1 cellular context compared by ENCODE assay signal in genomic region chr5:112707187-112708179, GRCh38.
TF ChIP-seq lines count a peak whose summit lies in the region.

No MANE protein-coding gene starts in this region.

TF ChIP-seq in WTC11, 78 proteins besides CTCF, POLR2A, EP300 and RAD21 (continued from another document and continues in another):
- TF ChIP-seq JAZF1 (CRISPR knock-in tag; IDR thresholded peaks at IDR 0.05) (no peak), NFATC4 (CRISPR knock-in tag; IDR thresholded peaks at IDR 0.05) (no peak), NR3C1 (CRISPR knock-in tag; conservative IDR thresholded peaks at IDR 0.05; ENCODE audit: low read depth) (no peak), HMGA2 (CRISPR knock-in tag; IDR thresholded peaks at IDR 0.05) (no peak), ELF4 (CRISPR knock-in tag; IDR thresholded peaks at IDR 0.05; ENCODE audit: low read depth) (no peak), MAX (CRISPR knock-in tag; IDR thresholded peaks at IDR 0.05) (peak; percentile 42; the same call in 1 of the 2 replicates), NR2C2 (CRISPR knock-in tag; IDR thresholded peaks at IDR 0.05) (no peak), TEAD1 (CRISPR knock-in tag; IDR thresholded peaks at IDR 0.05) (peak; percentile 67), OVOL2 (CRISPR knock-in tag; IDR thresholded peaks at IDR 0.05; ENCODE audit: borderline replicate concordance) (no peak), SP1 (CRISPR knock-in tag; conservative IDR thresholded peaks at IDR 0.05) (peak; percentile 64), ATF1 (CRISPR knock-in tag; IDR thresholded peaks at IDR 0.05) (no peak), ZNF121 (CRISPR knock-in tag; IDR thresholded peaks at IDR 0.05) (peak; percentile 100), TEAD4 (CRISPR knock-in tag; IDR thresholded peaks at IDR 0.05) (0 out of 2 replicates have a peak, but pooled peaks have one; percentile 24), KAT7 (CRISPR knock-in tag; IDR thresholded peaks at IDR 0.05; ENCODE audit: borderline replicate concordance) (peak; percentile 82; the same call in 1 of the 2 replicates), ZNF423 (CRISPR knock-in tag; IDR thresholded peaks at IDR 0.05) (no peak), RORB (CRISPR knock-in tag; IDR thresholded peaks at IDR 0.05) (no peak), ZBTB21 (CRISPR knock-in tag; IDR thresholded peaks at IDR 0.05; ENCODE audit: borderline replicate concordance) (no peak), PREB (CRISPR knock-in tag; IDR thresholded peaks at IDR 0.05; ENCODE audit: borderline replicate concordance) (peak; percentile 89), AR (CRISPR knock-in tag; IDR thresholded peaks at IDR 0.05) (no peak), MXD4 (CRISPR knock-in tag; IDR thresholded peaks at IDR 0.05; ENCODE audit: borderline replicate concordance) (no peak), SMAD3 (CRISPR knock-in tag; IDR thresholded peaks at IDR 0.05; ENCODE audit: borderline replicate concordance) (no peak), ZNF281 (CRISPR knock-in tag; IDR thresholded peaks at IDR 0.05) (peak; percentile 36; the same call in 1 of the 2 replicates), CBFB (CRISPR knock-in tag; IDR thresholded peaks at IDR 0.05; ENCODE audit: low read depth) (no peak; the same call in 1 of the 2 replicates), SOX15 (CRISPR knock-in tag; IDR thresholded peaks at IDR 0.05) (no peak), ZSCAN18 (CRISPR knock-in tag; IDR thresholded peaks at IDR 0.05) (no peak), ZNF232 (CRISPR knock-in tag; IDR thresholded peaks at IDR 0.05) (no peak), GTF2I (CRISPR knock-in tag; conservative IDR thresholded peaks at IDR 0.05) (no peak)
- TF ChIP-seq, protein P1, sequence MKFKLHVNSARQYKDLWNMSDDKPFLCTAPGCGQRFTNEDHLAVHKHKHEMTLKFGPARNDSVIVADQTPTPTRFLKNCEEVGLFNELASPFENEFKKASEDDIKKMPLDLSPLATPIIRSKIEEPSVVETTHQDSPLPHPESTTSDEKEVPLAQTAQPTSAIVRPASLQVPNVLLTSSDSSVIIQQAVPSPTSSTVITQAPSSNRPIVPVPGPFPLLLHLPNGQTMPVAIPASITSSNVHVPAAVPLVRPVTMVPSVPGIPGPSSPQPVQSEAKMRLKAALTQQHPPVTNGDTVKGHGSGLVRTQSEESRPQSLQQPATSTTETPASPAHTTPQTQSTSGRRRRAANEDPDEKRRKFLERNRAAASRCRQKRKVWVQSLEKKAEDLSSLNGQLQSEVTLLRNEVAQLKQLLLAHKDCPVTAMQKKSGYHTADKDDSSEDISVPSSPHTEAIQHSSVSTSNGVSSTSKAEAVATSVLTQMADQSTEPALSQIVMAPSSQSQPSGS (CRISPR knock-in tag; IDR thresholded peaks at IDR 0.05; ENCODE audit: borderline replicate concordance, low read depth), result no peak
- TF ChIP-seq, protein P2, sequence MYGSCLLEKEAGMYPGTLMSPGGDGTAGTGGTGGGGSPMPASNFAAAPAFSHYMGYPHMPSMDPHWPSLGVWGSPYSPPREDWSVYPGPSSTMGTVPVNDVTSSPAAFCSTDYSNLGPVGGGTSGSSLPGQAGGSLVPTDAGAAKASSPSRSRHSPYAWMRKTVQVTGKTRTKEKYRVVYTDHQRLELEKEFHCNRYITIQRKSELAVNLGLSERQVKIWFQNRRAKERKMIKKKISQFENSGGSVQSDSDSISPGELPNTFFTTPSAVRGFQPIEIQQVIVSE (CRISPR knock-in tag; IDR thresholded peaks at IDR 0.05; ENCODE audit: borderline replicate concordance), result no peak
- TF ChIP-seq, protein P3, sequence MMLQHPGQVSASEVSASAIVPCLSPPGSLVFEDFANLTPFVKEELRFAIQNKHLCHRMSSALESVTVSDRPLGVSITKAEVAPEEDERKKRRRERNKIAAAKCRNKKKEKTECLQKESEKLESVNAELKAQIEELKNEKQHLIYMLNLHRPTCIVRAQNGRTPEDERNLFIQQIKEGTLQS (CRISPR knock-in tag; conservative IDR thresholded peaks at IDR 0.05), result no peak
- TF ChIP-seq, protein P4, sequence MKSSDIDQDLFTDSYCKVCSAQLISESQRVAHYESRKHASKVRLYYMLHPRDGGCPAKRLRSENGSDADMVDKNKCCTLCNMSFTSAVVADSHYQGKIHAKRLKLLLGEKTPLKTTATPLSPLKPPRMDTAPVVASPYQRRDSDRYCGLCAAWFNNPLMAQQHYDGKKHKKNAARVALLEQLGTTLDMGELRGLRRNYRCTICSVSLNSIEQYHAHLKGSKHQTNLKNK (CRISPR knock-in tag; IDR thresholded peaks at IDR 0.05), result no peak
- TF ChIP-seq, protein P5, sequence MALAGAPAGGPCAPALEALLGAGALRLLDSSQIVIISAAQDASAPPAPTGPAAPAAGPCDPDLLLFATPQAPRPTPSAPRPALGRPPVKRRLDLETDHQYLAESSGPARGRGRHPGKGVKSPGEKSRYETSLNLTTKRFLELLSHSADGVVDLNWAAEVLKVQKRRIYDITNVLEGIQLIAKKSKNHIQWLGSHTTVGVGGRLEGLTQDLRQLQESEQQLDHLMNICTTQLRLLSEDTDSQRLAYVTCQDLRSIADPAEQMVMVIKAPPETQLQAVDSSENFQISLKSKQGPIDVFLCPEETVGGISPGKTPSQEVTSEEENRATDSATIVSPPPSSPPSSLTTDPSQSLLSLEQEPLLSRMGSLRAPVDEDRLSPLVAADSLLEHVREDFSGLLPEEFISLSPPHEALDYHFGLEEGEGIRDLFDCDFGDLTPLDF (CRISPR knock-in tag; IDR thresholded peaks at IDR 0.05), result no peak
- TF ChIP-seq, protein P6, sequence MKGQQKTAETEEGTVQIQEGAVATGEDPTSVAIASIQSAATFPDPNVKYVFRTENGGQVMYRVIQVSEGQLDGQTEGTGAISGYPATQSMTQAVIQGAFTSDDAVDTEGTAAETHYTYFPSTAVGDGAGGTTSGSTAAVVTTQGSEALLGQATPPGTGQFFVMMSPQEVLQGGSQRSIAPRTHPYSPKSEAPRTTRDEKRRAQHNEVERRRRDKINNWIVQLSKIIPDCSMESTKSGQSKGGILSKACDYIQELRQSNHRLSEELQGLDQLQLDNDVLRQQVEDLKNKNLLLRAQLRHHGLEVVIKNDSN (CRISPR knock-in tag; IDR thresholded peaks at IDR 0.05), result no peak
- TF ChIP-seq, protein P7, sequence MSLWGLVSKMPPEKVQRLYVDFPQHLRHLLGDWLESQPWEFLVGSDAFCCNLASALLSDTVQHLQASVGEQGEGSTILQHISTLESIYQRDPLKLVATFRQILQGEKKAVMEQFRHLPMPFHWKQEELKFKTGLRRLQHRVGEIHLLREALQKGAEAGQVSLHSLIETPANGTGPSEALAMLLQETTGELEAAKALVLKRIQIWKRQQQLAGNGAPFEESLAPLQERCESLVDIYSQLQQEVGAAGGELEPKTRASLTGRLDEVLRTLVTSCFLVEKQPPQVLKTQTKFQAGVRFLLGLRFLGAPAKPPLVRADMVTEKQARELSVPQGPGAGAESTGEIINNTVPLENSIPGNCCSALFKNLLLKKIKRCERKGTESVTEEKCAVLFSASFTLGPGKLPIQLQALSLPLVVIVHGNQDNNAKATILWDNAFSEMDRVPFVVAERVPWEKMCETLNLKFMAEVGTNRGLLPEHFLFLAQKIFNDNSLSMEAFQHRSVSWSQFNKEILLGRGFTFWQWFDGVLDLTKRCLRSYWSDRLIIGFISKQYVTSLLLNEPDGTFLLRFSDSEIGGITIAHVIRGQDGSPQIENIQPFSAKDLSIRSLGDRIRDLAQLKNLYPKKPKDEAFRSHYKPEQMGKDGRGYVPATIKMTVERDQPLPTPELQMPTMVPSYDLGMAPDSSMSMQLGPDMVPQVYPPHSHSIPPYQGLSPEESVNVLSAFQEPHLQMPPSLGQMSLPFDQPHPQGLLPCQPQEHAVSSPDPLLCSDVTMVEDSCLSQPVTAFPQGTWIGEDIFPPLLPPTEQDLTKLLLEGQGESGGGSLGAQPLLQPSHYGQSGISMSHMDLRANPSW (CRISPR knock-in tag; conservative IDR thresholded peaks at IDR 0.05; ENCODE audit: low read depth), result no peak
- TF ChIP-seq, protein P8, sequence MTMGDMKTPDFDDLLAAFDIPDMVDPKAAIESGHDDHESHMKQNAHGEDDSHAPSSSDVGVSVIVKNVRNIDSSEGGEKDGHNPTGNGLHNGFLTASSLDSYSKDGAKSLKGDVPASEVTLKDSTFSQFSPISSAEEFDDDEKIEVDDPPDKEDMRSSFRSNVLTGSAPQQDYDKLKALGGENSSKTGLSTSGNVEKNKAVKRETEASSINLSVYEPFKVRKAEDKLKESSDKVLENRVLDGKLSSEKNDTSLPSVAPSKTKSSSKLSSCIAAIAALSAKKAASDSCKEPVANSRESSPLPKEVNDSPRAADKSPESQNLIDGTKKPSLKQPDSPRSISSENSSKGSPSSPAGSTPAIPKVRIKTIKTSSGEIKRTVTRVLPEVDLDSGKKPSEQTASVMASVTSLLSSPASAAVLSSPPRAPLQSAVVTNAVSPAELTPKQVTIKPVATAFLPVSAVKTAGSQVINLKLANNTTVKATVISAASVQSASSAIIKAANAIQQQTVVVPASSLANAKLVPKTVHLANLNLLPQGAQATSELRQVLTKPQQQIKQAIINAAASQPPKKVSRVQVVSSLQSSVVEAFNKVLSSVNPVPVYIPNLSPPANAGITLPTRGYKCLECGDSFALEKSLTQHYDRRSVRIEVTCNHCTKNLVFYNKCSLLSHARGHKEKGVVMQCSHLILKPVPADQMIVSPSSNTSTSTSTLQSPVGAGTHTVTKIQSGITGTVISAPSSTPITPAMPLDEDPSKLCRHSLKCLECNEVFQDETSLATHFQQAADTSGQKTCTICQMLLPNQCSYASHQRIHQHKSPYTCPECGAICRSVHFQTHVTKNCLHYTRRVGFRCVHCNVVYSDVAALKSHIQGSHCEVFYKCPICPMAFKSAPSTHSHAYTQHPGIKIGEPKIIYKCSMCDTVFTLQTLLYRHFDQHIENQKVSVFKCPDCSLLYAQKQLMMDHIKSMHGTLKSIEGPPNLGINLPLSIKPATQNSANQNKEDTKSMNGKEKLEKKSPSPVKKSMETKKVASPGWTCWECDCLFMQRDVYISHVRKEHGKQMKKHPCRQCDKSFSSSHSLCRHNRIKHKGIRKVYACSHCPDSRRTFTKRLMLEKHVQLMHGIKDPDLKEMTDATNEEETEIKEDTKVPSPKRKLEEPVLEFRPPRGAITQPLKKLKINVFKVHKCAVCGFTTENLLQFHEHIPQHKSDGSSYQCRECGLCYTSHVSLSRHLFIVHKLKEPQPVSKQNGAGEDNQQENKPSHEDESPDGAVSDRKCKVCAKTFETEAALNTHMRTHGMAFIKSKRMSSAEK (CRISPR knock-in tag; IDR thresholded peaks at IDR 0.05; ENCODE audit: borderline replicate concordance), result 0 out of 2 replicates have a peak, but pooled peaks have one; percentile 80
- TF ChIP-seq, protein P9, sequence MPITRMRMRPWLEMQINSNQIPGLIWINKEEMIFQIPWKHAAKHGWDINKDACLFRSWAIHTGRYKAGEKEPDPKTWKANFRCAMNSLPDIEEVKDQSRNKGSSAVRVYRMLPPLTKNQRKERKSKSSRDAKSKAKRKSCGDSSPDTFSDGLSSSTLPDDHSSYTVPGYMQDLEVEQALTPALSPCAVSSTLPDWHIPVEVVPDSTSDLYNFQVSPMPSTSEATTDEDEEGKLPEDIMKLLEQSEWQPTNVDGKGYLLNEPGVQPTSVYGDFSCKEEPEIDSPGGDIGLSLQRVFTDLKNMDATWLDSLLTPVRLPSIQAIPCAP (CRISPR knock-in tag; IDR thresholded peaks at IDR 0.05), result no peak
